In the genomic region with DNA sequence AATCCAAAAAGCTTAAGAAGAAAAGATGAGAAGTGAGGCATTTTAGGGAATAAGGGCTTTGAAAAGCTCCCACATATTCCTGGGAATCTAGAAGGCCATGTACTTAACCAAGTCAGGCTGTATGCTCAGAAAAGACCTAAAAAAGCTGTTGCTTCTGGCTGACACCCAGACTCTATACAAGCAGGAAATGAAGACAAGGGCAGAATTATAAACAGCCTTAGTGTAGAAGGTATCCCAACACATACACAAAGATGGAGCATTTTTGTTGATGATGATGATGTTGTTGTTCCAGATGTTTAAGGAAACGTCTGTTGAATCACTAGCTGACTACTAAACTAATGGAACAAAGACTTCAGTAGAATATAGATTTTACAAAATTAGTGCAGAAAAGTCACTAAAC, we compare ENCODE assay signal across 1 cellular context.
TF ChIP-seq lines count a peak whose summit lies in the region.

No MANE protein-coding gene starts in this region.

TF ChIP-seq in HepG2, 621 proteins besides CTCF, POLR2A, EP300 and RAD21 (continued from another document):
- TF ChIP-seq, protein P1, sequence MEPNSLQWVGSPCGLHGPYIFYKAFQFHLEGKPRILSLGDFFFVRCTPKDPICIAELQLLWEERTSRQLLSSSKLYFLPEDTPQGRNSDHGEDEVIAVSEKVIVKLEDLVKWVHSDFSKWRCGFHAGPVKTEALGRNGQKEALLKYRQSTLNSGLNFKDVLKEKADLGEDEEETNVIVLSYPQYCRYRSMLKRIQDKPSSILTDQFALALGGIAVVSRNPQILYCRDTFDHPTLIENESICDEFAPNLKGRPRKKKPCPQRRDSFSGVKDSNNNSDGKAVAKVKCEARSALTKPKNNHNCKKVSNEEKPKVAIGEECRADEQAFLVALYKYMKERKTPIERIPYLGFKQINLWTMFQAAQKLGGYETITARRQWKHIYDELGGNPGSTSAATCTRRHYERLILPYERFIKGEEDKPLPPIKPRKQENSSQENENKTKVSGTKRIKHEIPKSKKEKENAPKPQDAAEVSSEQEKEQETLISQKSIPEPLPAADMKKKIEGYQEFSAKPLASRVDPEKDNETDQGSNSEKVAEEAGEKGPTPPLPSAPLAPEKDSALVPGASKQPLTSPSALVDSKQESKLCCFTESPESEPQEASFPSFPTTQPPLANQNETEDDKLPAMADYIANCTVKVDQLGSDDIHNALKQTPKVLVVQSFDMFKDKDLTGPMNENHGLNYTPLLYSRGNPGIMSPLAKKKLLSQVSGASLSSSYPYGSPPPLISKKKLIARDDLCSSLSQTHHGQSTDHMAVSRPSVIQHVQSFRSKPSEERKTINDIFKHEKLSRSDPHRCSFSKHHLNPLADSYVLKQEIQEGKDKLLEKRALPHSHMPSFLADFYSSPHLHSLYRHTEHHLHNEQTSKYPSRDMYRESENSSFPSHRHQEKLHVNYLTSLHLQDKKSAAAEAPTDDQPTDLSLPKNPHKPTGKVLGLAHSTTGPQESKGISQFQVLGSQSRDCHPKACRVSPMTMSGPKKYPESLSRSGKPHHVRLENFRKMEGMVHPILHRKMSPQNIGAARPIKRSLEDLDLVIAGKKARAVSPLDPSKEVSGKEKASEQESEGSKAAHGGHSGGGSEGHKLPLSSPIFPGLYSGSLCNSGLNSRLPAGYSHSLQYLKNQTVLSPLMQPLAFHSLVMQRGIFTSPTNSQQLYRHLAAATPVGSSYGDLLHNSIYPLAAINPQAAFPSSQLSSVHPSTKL (CRISPR knock-in tag; IDR thresholded peaks at IDR 0.05): no peak
- TF ChIP-seq, protein P2, sequence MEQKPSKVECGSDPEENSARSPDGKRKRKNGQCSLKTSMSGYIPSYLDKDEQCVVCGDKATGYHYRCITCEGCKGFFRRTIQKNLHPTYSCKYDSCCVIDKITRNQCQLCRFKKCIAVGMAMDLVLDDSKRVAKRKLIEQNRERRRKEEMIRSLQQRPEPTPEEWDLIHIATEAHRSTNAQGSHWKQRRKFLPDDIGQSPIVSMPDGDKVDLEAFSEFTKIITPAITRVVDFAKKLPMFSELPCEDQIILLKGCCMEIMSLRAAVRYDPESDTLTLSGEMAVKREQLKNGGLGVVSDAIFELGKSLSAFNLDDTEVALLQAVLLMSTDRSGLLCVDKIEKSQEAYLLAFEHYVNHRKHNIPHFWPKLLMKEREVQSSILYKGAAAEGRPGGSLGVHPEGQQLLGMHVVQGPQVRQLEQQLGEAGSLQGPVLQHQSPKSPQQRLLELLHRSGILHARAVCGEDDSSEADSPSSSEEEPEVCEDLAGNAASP (CRISPR knock-in tag; IDR thresholded peaks at IDR 0.05; ENCODE audit: borderline replicate concordance): no peak
- TF ChIP-seq, protein P3, sequence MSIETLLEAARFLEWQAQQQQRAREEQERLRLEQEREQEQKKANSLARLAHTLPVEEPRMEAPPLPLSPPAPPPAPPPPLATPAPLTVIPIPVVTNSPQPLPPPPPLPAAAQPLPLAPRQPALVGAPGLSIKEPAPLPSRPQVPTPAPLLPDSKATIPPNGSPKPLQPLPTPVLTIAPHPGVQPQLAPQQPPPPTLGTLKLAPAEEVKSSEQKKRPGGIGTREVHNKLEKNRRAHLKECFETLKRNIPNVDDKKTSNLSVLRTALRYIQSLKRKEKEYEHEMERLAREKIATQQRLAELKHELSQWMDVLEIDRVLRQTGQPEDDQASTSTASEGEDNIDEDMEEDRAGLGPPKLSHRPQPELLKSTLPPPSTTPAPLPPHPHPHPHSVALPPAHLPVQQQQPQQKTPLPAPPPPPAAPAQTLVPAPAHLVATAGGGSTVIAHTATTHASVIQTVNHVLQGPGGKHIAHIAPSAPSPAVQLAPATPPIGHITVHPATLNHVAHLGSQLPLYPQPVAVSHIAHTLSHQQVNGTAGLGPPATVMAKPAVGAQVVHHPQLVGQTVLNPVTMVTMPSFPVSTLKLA (IDR thresholded peaks at IDR 0.05): no peak
- TF ChIP-seq, protein P4, sequence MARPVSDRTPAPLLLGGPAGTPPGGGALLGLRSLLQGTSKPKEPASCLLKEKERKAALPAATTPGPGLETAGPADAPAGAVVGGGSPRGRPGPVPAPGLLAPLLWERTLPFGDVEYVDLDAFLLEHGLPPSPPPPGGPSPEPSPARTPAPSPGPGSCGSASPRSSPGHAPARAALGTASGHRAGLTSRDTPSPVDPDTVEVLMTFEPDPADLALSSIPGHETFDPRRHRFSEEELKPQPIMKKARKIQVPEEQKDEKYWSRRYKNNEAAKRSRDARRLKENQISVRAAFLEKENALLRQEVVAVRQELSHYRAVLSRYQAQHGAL (CRISPR knock-in tag; IDR thresholded peaks at IDR 0.05; ENCODE audit: not compliant biosample characterization): no peak
- TF ChIP-seq ZFAT (CRISPR knock-in tag; conservative IDR thresholded peaks at IDR 0.05): no peak
- no peak for TF ChIP-seq JARID2 (CRISPR knock-in tag; IDR thresholded peaks at IDR 0.05; ENCODE audit: insufficient replicate concordance)
- no peak for TF ChIP-seq HOXA9 (CRISPR knock-in tag; IDR thresholded peaks at IDR 0.05; ENCODE audit: borderline replicate concordance)
- no peak for TF ChIP-seq SALL1 (CRISPR knock-in tag; IDR thresholded peaks at IDR 0.05)
- no peak for TF ChIP-seq ZNF556 (CRISPR knock-in tag; IDR thresholded peaks at IDR 0.05; ENCODE audit: borderline replicate concordance)
- no peak for TF ChIP-seq NFE2L1 (CRISPR knock-in tag; IDR thresholded peaks at IDR 0.05; ENCODE audit: borderline replicate concordance)
- TF ChIP-seq ZFP36L2 (CRISPR knock-in tag; IDR thresholded peaks at IDR 0.05): no peak
- TF ChIP-seq ZBTB8A (CRISPR knock-in tag; IDR thresholded peaks at IDR 0.05; ENCODE audit: borderline replicate concordance, low read depth): no peak
- TF ChIP-seq TEAD2 (CRISPR knock-in tag; IDR thresholded peaks at IDR 0.05): no peak
